ENCODE assay signal across 1 cellular context in the genomic region with DNA sequence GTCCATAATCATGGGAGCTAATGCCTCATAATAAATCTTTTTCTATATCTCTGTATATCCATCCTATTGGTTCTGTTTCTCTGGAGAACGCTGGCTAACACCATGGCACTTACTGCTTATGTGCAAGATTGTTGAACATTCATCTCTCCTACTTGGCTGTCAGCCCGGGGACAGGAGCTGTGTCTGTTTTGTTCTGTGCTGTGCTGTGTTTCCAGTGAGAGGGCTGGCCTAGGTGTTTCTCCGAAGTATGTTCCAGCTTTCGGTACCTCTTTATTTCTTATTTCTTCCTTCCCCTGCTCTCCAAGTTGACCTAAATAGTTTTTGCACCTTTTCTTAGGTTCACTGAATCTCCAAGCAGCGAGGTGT.
TF ChIP-seq lines count a peak whose summit lies in the region.

No MANE protein-coding gene starts in this region.

TF ChIP-seq in HepG2, 621 proteins besides CTCF, POLR2A, EP300 and RAD21:
- no peak for TF ChIP-seq ZBTB2 (CRISPR knock-in tag; IDR thresholded peaks at IDR 0.05; ENCODE audit: low read depth)
- TF ChIP-seq CBX1 (IDR thresholded peaks at IDR 0.05; ENCODE audit: low read depth), result no peak
- no peak for TF ChIP-seq ZNF180 (CRISPR knock-in tag; IDR thresholded peaks at IDR 0.05; ENCODE audit: borderline replicate concordance, low read depth)
- no peak for TF ChIP-seq ZNF44 (CRISPR knock-in tag; IDR thresholded peaks at IDR 0.05)
- no peak for TF ChIP-seq TERF1 (CRISPR knock-in tag; IDR thresholded peaks at IDR 0.05)
- TF ChIP-seq TCF7 (IDR thresholded peaks at IDR 0.05; ENCODE audit: low read depth), result no peak
- no peak for TF ChIP-seq TOPORS (CRISPR knock-in tag; IDR thresholded peaks at IDR 0.05)
- TF ChIP-seq ZNF10 (CRISPR knock-in tag; IDR thresholded peaks at IDR 0.05; ENCODE audit: borderline replicate concordance, low read depth), result no peak
- TF ChIP-seq USF2 (IDR thresholded peaks at IDR 0.05; ENCODE audit: low read depth, low read length), result no peak
- TF ChIP-seq USF2 (CRISPR knock-in tag; IDR thresholded peaks at IDR 0.05; ENCODE audit: borderline replicate concordance), result no peak
- TF ChIP-seq PRMT3 (CRISPR knock-in tag; IDR thresholded peaks at IDR 0.05; ENCODE audit: borderline replicate concordance, low read depth), result no peak
- TF ChIP-seq RNF2 (conservative IDR thresholded peaks at IDR 0.05; ENCODE audit: low read depth), result no peak
- TF ChIP-seq ZC3H4 (CRISPR knock-in tag; IDR thresholded peaks at IDR 0.05; ENCODE audit: borderline replicate concordance), result no peak
- no peak for TF ChIP-seq ZNF709 (CRISPR knock-in tag; IDR thresholded peaks at IDR 0.05)
- TF ChIP-seq SATB2 (CRISPR knock-in tag; IDR thresholded peaks at IDR 0.05), result no peak
- TF ChIP-seq, protein P1, sequence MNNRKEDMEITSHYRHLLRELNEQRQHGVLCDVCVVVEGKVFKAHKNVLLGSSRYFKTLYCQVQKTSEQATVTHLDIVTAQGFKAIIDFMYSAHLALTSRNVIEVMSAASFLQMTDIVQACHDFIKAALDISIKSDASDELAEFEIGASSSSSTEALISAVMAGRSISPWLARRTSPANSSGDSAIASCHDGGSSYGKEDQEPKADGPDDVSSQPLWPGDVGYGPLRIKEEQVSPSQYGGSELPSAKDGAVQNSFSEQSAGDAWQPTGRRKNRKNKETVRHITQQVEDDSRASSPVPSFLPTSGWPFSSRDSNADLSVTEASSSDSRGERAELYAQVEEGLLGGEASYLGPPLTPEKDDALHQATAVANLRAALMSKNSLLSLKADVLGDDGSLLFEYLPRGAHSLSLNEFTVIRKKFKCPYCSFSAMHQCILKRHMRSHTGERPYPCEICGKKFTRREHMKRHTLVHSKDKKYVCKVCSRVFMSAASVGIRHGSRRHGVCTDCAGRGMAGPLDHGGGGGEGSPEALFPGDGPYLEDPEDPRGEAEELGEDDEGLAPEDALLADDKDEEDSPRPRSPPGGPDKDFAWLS (CRISPR knock-in tag; IDR thresholded peaks at IDR 0.05; ENCODE audit: borderline replicate concordance), result no peak
- no peak for TF ChIP-seq CREB1 (IDR thresholded peaks at IDR 0.05)
- no peak for TF ChIP-seq CREB1 (CRISPR knock-in tag; IDR thresholded peaks at IDR 0.05)
TF ChIP-seq in HepG2: peak in this region for 0.
